In the genomic region with DNA sequence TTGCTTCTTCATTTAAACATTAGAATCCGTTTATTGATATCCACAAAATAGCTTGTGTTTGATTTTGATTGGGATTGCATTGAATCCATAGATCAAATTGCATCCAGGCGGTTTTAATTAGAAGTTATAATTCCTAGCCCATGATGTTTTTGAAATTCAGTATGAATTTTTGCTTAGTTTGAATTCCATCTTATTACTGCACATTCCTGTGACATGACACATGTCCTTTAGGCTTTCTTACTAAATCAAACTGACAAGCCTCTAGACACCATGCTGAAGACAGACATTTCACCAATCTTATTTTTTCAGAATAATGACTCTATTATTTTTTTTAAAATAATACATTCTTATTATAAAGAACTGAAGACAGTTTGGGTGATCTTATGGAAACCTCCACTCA, we compare ENCODE assay signal across 26 cellular contexts. TPM values are rescaled to one million over a fixed set of nuclear protein-coding genes. Genes with fewer than 3 reads are reported as not detected.
DNase-seq lines count a peak whose midpoint lies in the region; ATAC-seq, FAIRE-seq and TF ChIP-seq lines count a peak whose summit lies in the region.
"Had no signal": no experiment of that assay in that cellular context is flagged by ENCODE, and none has a peak within 500 bp of the region (broad histone marks: within the 10 kb centered on the region; RNA-seq: fewer than 3 reads in every experiment).

No MANE protein-coding gene starts in this region.

- POLR2A ChIA-PET in A673 (lab: Charles Lee; ENCODE audit: low non-redundant PET) = no interaction called here

- no peak for TF ChIP-seq RAD21 in Ishikawa (IDR thresholded peaks at IDR 0.05; ENCODE audit: low read depth)

- H3K4me3 Mint-ChIP-seq in astrocyte (ENCODE audit: unreplicated experiment) = no peak overlapping the region
- H3K4me3 Mint-ChIP-seq in activated T-cell treated with anti-CD3 and anti-CD28 coated beads, Interleukin-2, amount 50 U/mL, for 72 hours = no peak overlapping the region
- H3K4me3 Mint-ChIP-seq: activated CD4-positive, alpha-beta T cell treated with anti-CD3 and anti-CD28 coated beads, Interleukin-2, amount 10 ng/mL, durations not matched to agents 24 days and 14 days; activated naive CD8-positive, alpha-beta T cell treated with anti-CD3 and anti-CD28 coated beads, Interleukin-2, amount 50 U/mL, for 24 hours; natural killer cell; T-cell had no signal

- intact Hi-C loops in A673 (cut with micrococcal nuclease; ENCODE audit: unreplicated experiment) = no loop called here

- no peak overlapping the region for H3K9ac ChIP-seq in astrocyte (ENCODE audit: low read length)
- H3K9ac ChIP-seq: BLaER1 treated with 17β-estradiol and CSF1 and Interleukin-3, amounts not matched to agents 10 nM and 100 nM had no signal

- H2AFZ ChIP-seq in astrocyte (ENCODE audit: low read depth, low read length) = no peak overlapping the region
- H2AFZ ChIP-seq: hepatocyte had no signal

- CTCF ChIA-PET in A673 (lab: Charles Lee) = no interaction called here

- no peaks in the 10 kb centered on the region for H3K79me2 ChIP-seq in astrocyte (ENCODE audit: insufficient read depth, low read length)
- H3K79me2 ChIP-seq: hepatocyte had no signal

- H3K4me1 Mint-ChIP-seq in astrocyte (ENCODE audit: low read depth, unreplicated experiment) = peaks cover 12% of the 10 kb centered on the region
- H3K4me1 Mint-ChIP-seq in activated T-cell treated with anti-CD3 and anti-CD28 coated beads, Interleukin-2, amount 50 U/mL, for 72 hours (ENCODE audit: low read depth) = no peaks in the 10 kb centered on the region
- H3K4me1 Mint-ChIP-seq: activated naive CD8-positive, alpha-beta T cell treated with anti-CD3 and anti-CD28 coated beads, Interleukin-2, amount 50 U/mL, for 24 hours; natural killer cell; T-cell had no signal

- no peaks in the 10 kb centered on the region for H3K36me3 ChIP-seq in A673 (ENCODE audit: insufficient read depth, low read length, poor library complexity, severe bottlenecking)
- H3K36me3 ChIP-seq in astrocyte (ENCODE audit: insufficient read depth, low read length) = no peaks in the 10 kb centered on the region
- H3K36me3 ChIP-seq: BLaER1 treated with 17β-estradiol and CSF1 and Interleukin-3, amounts not matched to agents 10 nM and 100 nM; esophagus muscularis mucosa; prostate gland; vagina had no signal

- no peak overlapping the region for H3K4me3 ChIP-seq in A673 (ENCODE audit: low read depth, low read length, poor library complexity, severe bottlenecking)
- H3K4me3 ChIP-seq in astrocyte (ENCODE audit: insufficient read depth, low read depth, low read length) = no peak overlapping the region
- no peak overlapping the region for H3K4me3 ChIP-seq in foreskin fibroblast (ENCODE audit: low read depth in 1 of 2, low read length in 2 of 2)
- H3K4me3 ChIP-seq: BLaER1 treated with 17β-estradiol and CSF1 and Interleukin-3, amounts not matched to agents 10 nM and 100 nM; esophagus muscularis mucosa; hepatocyte; prostate gland; vagina had no signal

- no peak for TF ChIP-seq CTCF in A673 (conservative IDR thresholded peaks at IDR 0.05; ENCODE audit: low read depth, low read length)
- TF ChIP-seq CTCF in astrocyte (IDR thresholded peaks at IDR 0.05; ENCODE audit: insufficient read depth, low read depth, low read length) = no peak
- TF ChIP-seq CTCF in foreskin fibroblast (IDR thresholded peaks at IDR 0.05; ENCODE audit: low read depth, low read length) = no peak
- no peak for TF ChIP-seq CTCF in GM13977 (IDR thresholded peaks at IDR 0.05; ENCODE audit: extremely low read depth, insufficient read depth, missing control alignments)

- TF ChIP-seq EP300 in Ishikawa (IDR thresholded peaks at IDR 0.05; ENCODE audit: borderline replicate concordance) = no peak

- FAIRE-seq in astrocyte (lab: Jason Lieb, UNC) = no peak
- FAIRE-seq: A204.1, D721Med, G401.6, kidney had no signal

- no peaks in the 10 kb centered on the region for H3K27me3 Mint-ChIP-seq in astrocyte (ENCODE audit: low read depth, unreplicated experiment)
- H3K27me3 Mint-ChIP-seq in activated T-cell treated with anti-CD3 and anti-CD28 coated beads, Interleukin-2, amount 50 U/mL, for 72 hours (ENCODE audit: low read depth) = no peaks in the 10 kb centered on the region
- H3K27me3 Mint-ChIP-seq: activated naive CD8-positive, alpha-beta T cell treated with anti-CD3 and anti-CD28 coated beads, Interleukin-2, amount 50 U/mL, for 24 hours; T-cell had no signal

- no TSS peak for BruUV-seq in A673 (replicated peaks; lab: Mats Ljungman, UMichigan)

- H3K27ac Mint-ChIP-seq in astrocyte (ENCODE audit: unreplicated experiment) = peak overlapping the region; percentile 38
- H3K27ac Mint-ChIP-seq in activated T-cell treated with anti-CD3 and anti-CD28 coated beads, Interleukin-2, amount 50 U/mL, for 72 hours = no peak overlapping the region
- H3K27ac Mint-ChIP-seq: activated CD4-positive, alpha-beta T cell treated with anti-CD3 and anti-CD28 coated beads, Interleukin-2, amount 10 ng/mL, durations not matched to agents 24 days and 14 days; activated naive CD8-positive, alpha-beta T cell treated with anti-CD3 and anti-CD28 coated beads, Interleukin-2, amount 50 U/mL, for 24 hours; natural killer cell; T-cell had no signal

- H3K4me1 ChIP-seq in A673 (ENCODE audit: insufficient read depth, low read length, poor library complexity, severe bottlenecking) = peaks cover 7% of the 10 kb centered on the region
- peaks cover 12% of the 10 kb centered on the region for H3K4me1 ChIP-seq in astrocyte (ENCODE audit: insufficient read depth, low read length)
- H3K4me1 ChIP-seq: prostate gland had no signal

- H3K9me3 ChIP-seq in A673 (ENCODE audit: low read depth, low read length, poor library complexity, severe bottlenecking) (no peaks in the 10 kb centered on the region), astrocyte (ENCODE audit: insufficient read depth, low read depth, low read length) (no peaks in the 10 kb centered on the region)
- H3K9me3 ChIP-seq: BLaER1 treated with 17β-estradiol and CSF1 and Interleukin-3, amounts not matched to agents 10 nM and 100 nM; esophagus muscularis mucosa; prostate gland; vagina had no signal

- H3K27ac ChIP-seq in A673 (ENCODE audit: low read depth, low read length, poor library complexity, severe bottlenecking) (no peak overlapping the region), astrocyte (ENCODE audit: low read depth, low read length) (no peak overlapping the region)
- H3K27ac ChIP-seq: BLaER1 treated with 17β-estradiol and CSF1 and Interleukin-3, amounts not matched to agents 10 nM and 100 nM; esophagus muscularis mucosa; hepatocyte; prostate gland; vagina had no signal

- ATAC-seq in left lobe of liver (no peak), HG02642 (IDR thresholded peaks at IDR 0.05; ENCODE audit: poor library complexity, unreplicated experiment) (no peak)
- no peak for ATAC-seq in activated T-cell treated with anti-CD3 and anti-CD28 coated beads, Interleukin-2, amount 50 U/mL, for 72 hours (replicated peaks in 1 of 2)
- ATAC-seq: activated naive CD8-positive, alpha-beta T cell treated with anti-CD3 and anti-CD28 coated beads, Interleukin-2, amount 50 U/mL, for 24 hours; natural killer cell; Right ventricle myocardium inferior; T-cell had no signal

- in situ Hi-C loops in GM13977 (cut with MboI; ENCODE audit: low pct_unique_long_range_greater_than_20kb, low sequenced_read_pairs, unreplicated experiment) = no loop called here

- no peak overlapping the region for H3K4me2 ChIP-seq in astrocyte (ENCODE audit: low read length)
- H3K4me2 ChIP-seq: hepatocyte had no signal

- H3K27me3 ChIP-seq in A673 (replicated peaks; ENCODE audit: insufficient read depth, low read depth, low read length, poor library complexity) = no peaks in the 10 kb centered on the region
- peaks cover 2% of the 10 kb centered on the region for H3K27me3 ChIP-seq in astrocyte (ENCODE audit: insufficient read depth, low read length)
- H3K27me3 ChIP-seq: BLaER1 treated with 17β-estradiol and CSF1 and Interleukin-3, amounts not matched to agents 10 nM and 100 nM; esophagus muscularis mucosa; hepatocyte; vagina had no signal

- H3K36me3 Mint-ChIP-seq in astrocyte (ENCODE audit: low read depth, unreplicated experiment) = no peaks in the 10 kb centered on the region
- no peaks in the 10 kb centered on the region for H3K36me3 Mint-ChIP-seq in activated T-cell treated with anti-CD3 and anti-CD28 coated beads, Interleukin-2, amount 50 U/mL, for 72 hours (ENCODE audit: insufficient read depth in 2 of 2)
- H3K36me3 Mint-ChIP-seq: natural killer cell, T-cell had no signal

- DNase-seq in A673 (ENCODE audit: low spot score) (peak; percentile 38), astrocyte (ENCODE audit: low read depth) (peak; percentile 38), foreskin fibroblast (peak; percentile 57 to 72), GM13977 (ENCODE audit: low spot score) (no peak), left lobe of liver (ENCODE audit: low spot score) (no peak)
- no peak for DNase-seq in activated T-cell treated with anti-CD3 and anti-CD28 coated beads, Interleukin-2, amount 50 U/mL, for 72 hours
- DNase-seq: activated CD4-positive, alpha-beta T cell treated with anti-CD3 and anti-CD28 coated beads, Interleukin-2, amount 10 ng/mL, durations not matched to agents 24 days and 14 days; activated naive CD8-positive, alpha-beta T cell treated with anti-CD3 and anti-CD28 coated beads, Interleukin-2, amount 50 U/mL, for 24 hours; kidney; mesenchymal stem cell; natural killer cell; NCI-H2029; substantia nigra; T-cell had no signal

- H4K20me1 ChIP-seq in astrocyte (ENCODE audit: insufficient read depth, low read length) = no peaks in the 10 kb centered on the region

- H3K9me3 Mint-ChIP-seq in astrocyte (ENCODE audit: unreplicated experiment) = no peaks in the 10 kb centered on the region
- H3K9me3 Mint-ChIP-seq in activated T-cell treated with anti-CD3 and anti-CD28 coated beads, Interleukin-2, amount 50 U/mL, for 72 hours = no peaks in the 10 kb centered on the region
- H3K9me3 Mint-ChIP-seq: activated CD4-positive, alpha-beta T cell treated with anti-CD3 and anti-CD28 coated beads, Interleukin-2, amount 10 ng/mL, durations not matched to agents 24 days and 14 days; activated naive CD8-positive, alpha-beta T cell treated with anti-CD3 and anti-CD28 coated beads, Interleukin-2, amount 50 U/mL, for 24 hours; natural killer cell; T-cell had no signal

RNA-seq across cellular contexts. Expression of gene PI16, which starts 21.4 kb away (rescaled TPM):
- total RNA-seq in A673 (2021) = not detected in 2 replicates
- total RNA-seq in astrocyte = not detected in 2 replicates
- total RNA-seq in left lobe of liver = not detected
- 1 to 10 TPM in 1 of 2 donors, under 1 TPM in 1; 0.14 to 4.2 TPM for total RNA-seq in activated T-cell treated with anti-CD3 and anti-CD28 coated beads, Interleukin-2, amount 50 U/mL, for 72 hours
- total RNA-seq: activated CD4-positive, alpha-beta T cell treated with anti-CD3 and anti-CD28 coated beads, Interleukin-2, amount 10 ng/mL, durations not matched to agents 24 days and 14 days; H4; hepatocyte had no signal

RNA-seq across cellular contexts. Expression of gene C6orf89, which starts 47.4 kb away (rescaled TPM):
- total RNA-seq in A673 (2021) (22.6 and 27.1 TPM in 2 replicates), astrocyte (37.8 and 42.3 TPM in 2 replicates), left lobe of liver (34.1 TPM)
- total RNA-seq in activated T-cell treated with anti-CD3 and anti-CD28 coated beads, Interleukin-2, amount 50 U/mL, for 72 hours = 10 to 100 TPM; 53.1 to 54.6 TPM

RNA-seq across cellular contexts. Expression of gene MTCH1, which starts 52.9 kb away (rescaled TPM):
- total RNA-seq in A673 (2021) (219 and 242 TPM in 2 replicates), astrocyte (286 and 311 TPM in 2 replicates), left lobe of liver (63.8 TPM)
- 100 to 1,000 TPM; 116 to 149 TPM for total RNA-seq in activated T-cell treated with anti-CD3 and anti-CD28 coated beads, Interleukin-2, amount 50 U/mL, for 72 hours

RNA-seq across cellular contexts. Expression of gene PPIL1, which starts 58.5 kb away (rescaled TPM):
- total RNA-seq in A673 (2021) (67.7 and 72.0 TPM in 2 replicates), astrocyte (34.7 and 36.6 TPM in 2 replicates), left lobe of liver (10.7 TPM)
- 10 to 100 TPM; 32.6 to 43.0 TPM for total RNA-seq in activated T-cell treated with anti-CD3 and anti-CD28 coated beads, Interleukin-2, amount 50 U/mL, for 72 hours

Comparison
In these comparisons a context has a peak if more than half of its experiments do, and no peak if none do; other contexts are left out.
1. DNase-seq: peak in A673 (single experiment), astrocyte (single experiment) and foreskin fibroblast (2 of 2); none in GM13977 (single experiment), left lobe of liver (single experiment) and activated T-cell treated with anti-CD3 and anti-CD28 coated beads, Interleukin-2, amount 50 U/mL, for 72 hours (0 of 2).